ENCODE assay signal across 8 cellular contexts in the genomic region with DNA sequence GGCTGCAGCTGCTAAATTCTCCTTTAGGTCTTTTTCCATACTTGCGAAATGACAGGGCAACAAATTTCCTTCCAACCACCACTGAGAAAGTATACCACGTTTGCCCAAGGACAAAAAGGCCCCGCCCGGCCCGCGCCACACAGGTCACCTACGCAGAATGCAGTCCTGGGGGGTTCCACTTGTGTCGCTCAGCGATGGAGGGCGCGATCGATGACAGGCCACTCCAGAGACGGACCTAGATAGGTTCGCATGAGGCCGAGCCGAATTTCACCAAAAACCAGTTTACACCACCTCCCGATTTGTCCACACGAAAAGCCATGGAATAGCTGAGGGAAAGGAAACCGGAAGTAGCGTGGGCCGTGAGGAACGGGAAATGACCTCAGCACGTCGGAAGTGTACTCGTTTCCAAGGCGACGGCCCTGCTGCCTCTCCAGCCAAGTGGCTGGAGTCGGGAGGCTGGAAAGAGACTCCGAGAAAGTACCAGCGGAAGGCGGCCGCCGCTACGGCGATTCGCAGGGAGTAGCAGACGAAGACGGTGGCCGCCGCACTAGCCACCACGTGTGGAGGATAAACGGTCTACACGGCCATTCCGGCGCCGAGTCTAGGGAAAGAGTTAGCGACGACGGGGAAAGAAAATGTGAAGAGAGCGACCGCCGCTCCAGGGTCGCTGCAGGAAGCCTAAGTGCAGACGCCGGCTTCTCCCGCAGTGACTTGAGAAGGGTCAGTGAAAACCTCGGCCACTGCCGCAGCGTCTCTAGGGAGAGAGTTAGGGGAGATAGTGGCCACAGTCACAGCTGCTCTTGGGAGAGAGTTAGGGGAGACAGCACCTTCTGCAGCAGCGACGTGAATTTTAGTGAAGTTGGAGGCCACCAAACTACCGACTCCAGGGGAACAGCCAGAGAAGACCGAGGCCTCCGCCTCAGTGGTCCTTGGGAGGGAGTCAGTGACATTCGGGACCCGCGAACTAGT. TPM values are rescaled to one million over a fixed set of nuclear protein-coding genes. Genes with fewer than 3 reads are reported as not detected.
DNase-seq lines count a peak whose midpoint lies in the region; ATAC-seq and TF ChIP-seq lines count a peak whose summit lies in the region.

A gene (plus strand): TSS at position 398 of the 969 bp plus-strand sequence. CDS start 959 bp downstream, outside the sequence.

- H3K27me3 ChIP-seq in ascending aorta (no peaks in the 10 kb centered on the region), rectal smooth muscle tissue (ENCODE audit: control insufficient read depth, insufficient read depth, low read length) (no peaks in the 10 kb centered on the region), aorta (ENCODE audit: control insufficient read depth in 1 of 2, insufficient read depth in 2 of 2, low read length in 1 of 2) (no peaks in the 10 kb centered on the region)

- 0% methylated on average over 67 of the region's 67 CpGs for WGBS in aorta, 2 donors

- H3K9ac ChIP-seq in rectal smooth muscle tissue (ENCODE audit: low read length), result peak within 1 kb of the TSS; percentile 93

- intact Hi-C loops in ascending aorta (cut with DNase I) (loop anchor here (1.0 kb wide), 4 partner anchors 36 to 292 kb away; a partner anchor contains a TSS), aorta (cut with DNase I) (loop anchor here (2.0 to 10.0 kb wide), 5 partner anchors 37 to 291 kb away; a partner anchor contains a TSS)

- DNase-seq in GM13977 (ENCODE audit: low spot score), result peak; percentile 86
- peak; percentile 81 for DNase-seq in NCI-H1694 treated with DMSO at 0.1 percent for 48 hours (lab: John Stamatoyannopoulos, UW)
- peak; percentile 63 to 90 (median 80) for DNase-seq in T-helper 2 cell
- DNase-seq in ascending aorta (ENCODE audit: low spot score in 2 of 2), result peak; percentile 78 to 97
- peak; percentile 92 for DNase-seq in hepatic stellate cell (ENCODE audit: low spot score)
- DNase-seq in aorta, result peak; percentile 96 to 97

- ATAC-seq in HG02885 (IDR thresholded peaks at IDR 0.05; ENCODE audit: poor library complexity, unreplicated experiment), result peak; percentile 92
- ATAC-seq in aorta (ENCODE audit: low FRiP score), result peak; percentile 97

- in situ Hi-C loops in GM13977 (cut with MboI; ENCODE audit: low pct_unique_long_range_greater_than_20kb, low sequenced_read_pairs, unreplicated experiment), result no loop called here

- H3K4me3 ChIP-seq in ascending aorta (peak within 1 kb of the TSS; percentile 73 to 93), rectal smooth muscle tissue (ENCODE audit: low read length) (peak within 1 kb of the TSS; percentile 97), aorta (ENCODE audit: low read length in 2 of 2) (peak within 1 kb of the TSS; percentile 97 to 98)

- H3K36me3 ChIP-seq in ascending aorta (peaks cover 22 to 35% of the 10 kb centered on the region in 2 donors), rectal smooth muscle tissue (ENCODE audit: control insufficient read depth, insufficient read depth, low read length) (peaks cover 7% of the 10 kb centered on the region), aorta (ENCODE audit: control insufficient read depth in 1 of 2, insufficient read depth in 2 of 2, low read length in 1 of 2) (peaks cover 1 to 2% of the 10 kb centered on the region in 2 donors)

- H3K4me1 ChIP-seq in ascending aorta (peaks cover 4 to 23% of the 10 kb centered on the region in 2 donors), rectal smooth muscle tissue (ENCODE audit: control insufficient read depth, insufficient read depth, low read length) (peaks cover 14% of the 10 kb centered on the region), aorta (ENCODE audit: control insufficient read depth in 1 of 2, insufficient read depth in 2 of 2, low read length in 2 of 2) (peaks cover 6 to 19% of the 10 kb centered on the region in 2 donors)

- H3K9me3 ChIP-seq in ascending aorta, result no peaks in the 10 kb centered on the region
- H3K9me3 ChIP-seq in aorta (ENCODE audit: control insufficient read depth, low read length), result no peaks in the 10 kb centered on the region

- TF ChIP-seq CTCF in GM13977 (IDR thresholded peaks at IDR 0.05; ENCODE audit: extremely low read depth, insufficient read depth, missing control alignments) (no peak), ascending aorta (IDR thresholded peaks at IDR 0.05) (no peak)

- H3K27ac ChIP-seq in ascending aorta, result peak within 1 kb of the TSS; percentile 86 to 92
- H3K27ac ChIP-seq in rectal smooth muscle tissue (ENCODE audit: low read depth, low read length), result peak within 1 kb of the TSS; percentile 94
- H3K27ac ChIP-seq in aorta (ENCODE audit: low read depth in 1 of 2, low read length in 2 of 2), result peak within 1 kb of the TSS; percentile 15 to 95

RNA-seq across cellular contexts. Expression of the gene that starts here (rescaled TPM):
- total RNA-seq in ascending aorta, result 25.1 TPM
- 10 to 100 TPM; 12.9 to 14.7 TPM for total RNA-seq in aorta
- polyA plus RNA-seq in aorta, result 1 to 10 TPM; 3.8 to 8.6 TPM

Comparison
In these comparisons a context has a peak if more than half of its experiments do, and no peak if none do; other contexts are left out.
1. Peak in every context shown above with its lines: DNase-seq, ATAC-seq, H3K4me3 ChIP-seq and H3K27ac ChIP-seq.